Comparison of ENCODE assay signal across 9 cellular contexts in genomic region chr4:77734928-77735327, GRCh38.
DNase-seq lines count a peak whose midpoint lies in the region; ATAC-seq and TF ChIP-seq lines count a peak whose summit lies in the region.
"Had no signal": no experiment of that assay in that cellular context is flagged by ENCODE, and none has a peak within 500 bp of the region (broad histone marks: within the 10 kb centered on the region; RNA-seq: fewer than 3 reads in every experiment).

No MANE protein-coding gene starts in this region.

- H3K36me3 Mint-ChIP-seq in CD4-positive, alpha-beta T cell (ENCODE audit: low read depth): peaks cover 99% of the 10 kb centered on the region
- peaks cover 2% of the 10 kb centered on the region for H3K36me3 Mint-ChIP-seq in endodermal cell (ENCODE audit: low read depth)
- peaks cover 97% of the 10 kb centered on the region for H3K36me3 Mint-ChIP-seq in stimulated activated effector memory CD8-positive, alpha-beta T cell treated with anti-CD3 and anti-CD28 coated beads, Interleukin-12 subunit alpha, Interleukin-12 subunit beta, amount 100 ng/mL, for 72 hours

- H3K4me3 Mint-ChIP-seq in CD4-positive, alpha-beta T cell: peak overlapping the region; percentile 61
- H3K4me3 Mint-ChIP-seq in endodermal cell: no peak overlapping the region
- H3K4me3 Mint-ChIP-seq in stimulated activated effector memory CD8-positive, alpha-beta T cell treated with anti-CD3 and anti-CD28 coated beads, Interleukin-12 subunit alpha, Interleukin-12 subunit beta, amount 100 ng/mL, for 72 hours: peak overlapping the region; percentile 57

- no peaks in the 10 kb centered on the region for H3K9me3 ChIP-seq in CD4-positive, alpha-beta T cell (ENCODE audit: control insufficient read depth, low read length)
- H3K9me3 ChIP-seq in RWPE2 (ENCODE audit: severe bottlenecking) (no peaks in the 10 kb centered on the region), endodermal cell (ENCODE audit: control insufficient read depth, low read length) (no peaks in the 10 kb centered on the region), esophagus squamous epithelium (no peaks in the 10 kb centered on the region), gastrocnemius medialis (no peaks in the 10 kb centered on the region)

- H3K27me3 Mint-ChIP-seq in CD4-positive, alpha-beta T cell: no peaks in the 10 kb centered on the region
- no peaks in the 10 kb centered on the region for H3K27me3 Mint-ChIP-seq in endodermal cell (ENCODE audit: insufficient read depth)

- in situ Hi-C loops in gastrocnemius medialis (cut with MboI; ENCODE audit: low sequenced_read_pairs in 4 of 4): no loop called here

- DNase-seq in CD4-positive, alpha-beta T cell: peak in 1 of 10 experiments; percentile 4
- DNase-seq in GM19238 (ENCODE audit: insufficient read length, low spot score) (peak; percentile 17), RWPE2 (ENCODE audit: low spot score) (no peak), endodermal cell (peak; percentile 50), esophagus squamous epithelium (lab: John Stamatoyannopoulos, UW) (no peak), gastrocnemius medialis (no peak)
- no peak for DNase-seq in stimulated activated effector memory CD8-positive, alpha-beta T cell treated with anti-CD3 and anti-CD28 coated beads, Interleukin-12 subunit alpha, Interleukin-12 subunit beta, amount 100 ng/mL, for 72 hours (ENCODE audit: low spot score in 2 of 2)

- H3K4me1 Mint-ChIP-seq in CD4-positive, alpha-beta T cell (ENCODE audit: low read depth): peaks cover 82% of the 10 kb centered on the region
- peaks cover 3% of the 10 kb centered on the region for H3K4me1 Mint-ChIP-seq in endodermal cell
- H3K4me1 Mint-ChIP-seq in stimulated activated effector memory CD8-positive, alpha-beta T cell treated with anti-CD3 and anti-CD28 coated beads, Interleukin-12 subunit alpha, Interleukin-12 subunit beta, amount 100 ng/mL, for 72 hours: peaks cover 50% of the 10 kb centered on the region

- H3K36me3 ChIP-seq in RWPE2 (ENCODE audit: low read depth) (peaks cover 10% of the 10 kb centered on the region), endodermal cell (ENCODE audit: control insufficient read depth, insufficient read depth, low read length) (no peaks in the 10 kb centered on the region), esophagus squamous epithelium (peaks cover 0 to 59% (median 1%) of the 10 kb centered on the region in 3 donors), gastrocnemius medialis (peaks cover 0 to 19% of the 10 kb centered on the region in 2 donors)

- H3K9ac ChIP-seq in endodermal cell (ENCODE audit: extremely low read depth, low read length, poor library complexity, severe bottlenecking): no peak overlapping the region

- WGBS in endodermal cell (ENCODE audit: insufficient coverage in 1 of 2, insufficient read length in 1 of 2), 2 experiments: 82 to 83% methylated on average over 2 to 4 of the region's 4 CpGs
- 52 to 66% methylated on average over 4 of the region's 4 CpGs for WGBS in esophagus squamous epithelium, 2 donors

- CTCF ChIA-PET in CD4-positive, alpha-beta T cell (lab: Charles Lee): interaction anchor here (1.2 kb wide), 1 partner anchor 120 kb away, joined by 3 read pairs; no protein-coding TSS in a partner anchor

- intact Hi-C loops in CD4-positive, alpha-beta T cell (cut with DNase I, micrococcal nuclease): loop anchor here (5.0 kb wide), 4 partner anchors 37 to 127 kb away; partner anchors contain the start of gene MRPL1 (in 1 of the 2)
- intact Hi-C loops in esophagus squamous epithelium (cut with DNase I) (no loop called here), gastrocnemius medialis (cut with DNase I; ENCODE audit: low total_unique reads) (no loop called here)

- TF ChIP-seq POLR2A in esophagus squamous epithelium (IDR thresholded peaks at IDR 0.05) (no peak), gastrocnemius medialis (IDR thresholded peaks at IDR 0.05) (no peak)

- no peaks in the 10 kb centered on the region for H3K4me1 ChIP-seq in RWPE2 (ENCODE audit: insufficient read depth, poor library complexity, severe bottlenecking)
- no peaks in the 10 kb centered on the region for H3K4me1 ChIP-seq in endodermal cell (ENCODE audit: control insufficient read depth, insufficient read depth, low read length)
- no peaks in the 10 kb centered on the region for H3K4me1 ChIP-seq in esophagus squamous epithelium
- H3K4me1 ChIP-seq in gastrocnemius medialis: peaks cover 0 to 5% of the 10 kb centered on the region in 2 donors

- ATAC-seq in CD4-positive, alpha-beta T cell (ENCODE audit: poor library complexity): peak; percentile 71
- ATAC-seq in HG03095 (IDR thresholded peaks at IDR 0.05; ENCODE audit: unreplicated experiment) (peak; percentile 86), RWPE2 (ENCODE audit: low read depth) (peak; percentile 78), gastrocnemius medialis (no peak)
- peak; percentile 98 for ATAC-seq in stimulated activated effector memory CD8-positive, alpha-beta T cell treated with anti-CD3 and anti-CD28 coated beads, Interleukin-12 subunit alpha, Interleukin-12 subunit beta, amount 100 ng/mL, for 72 hours

- H3K4me3 ChIP-seq in RWPE2 (ENCODE audit: severe bottlenecking) (no peak overlapping the region), endodermal cell (ENCODE audit: low read length) (no peak overlapping the region), esophagus squamous epithelium (no peak overlapping the region), gastrocnemius medialis (no peak overlapping the region)
- H3K4me3 ChIP-seq: PC-9 had no signal

- no peaks in the 10 kb centered on the region for H3K27me3 ChIP-seq in CD4-positive, alpha-beta T cell (ENCODE audit: control insufficient read depth, insufficient read depth, low read length)
- H3K27me3 ChIP-seq in RWPE2 (ENCODE audit: insufficient read depth, poor library complexity, severe bottlenecking) (no peaks in the 10 kb centered on the region), endodermal cell (ENCODE audit: control insufficient read depth, insufficient read depth, low read length, poor library complexity, severe bottlenecking) (no peaks in the 10 kb centered on the region), esophagus squamous epithelium (no peaks in the 10 kb centered on the region), gastrocnemius medialis (no peaks in the 10 kb centered on the region)

- POLR2A ChIA-PET in CD4-positive, alpha-beta T cell (lab: Charles Lee): interaction anchor here (1.8 kb wide), 1 partner anchor 85 kb away, joined by 6 read pairs; no protein-coding TSS in a partner anchor

- no peak for TF ChIP-seq CTCF in CD4-positive, alpha-beta T cell (IDR thresholded peaks at IDR 0.05)
- TF ChIP-seq CTCF in RWPE2 (IDR thresholded peaks at IDR 0.05; ENCODE audit: poor library complexity, severe bottlenecking) (no peak), endodermal cell (conservative IDR thresholded peaks at IDR 0.05) (peak; percentile 34), esophagus squamous epithelium (IDR thresholded peaks at IDR 0.05) (no peak), gastrocnemius medialis (IDR thresholded peaks at IDR 0.05 in 4 of 5, conservative IDR thresholded peaks at IDR 0.05 in 1 of 5) (no peak)

- H3K27ac ChIP-seq in CD4-positive, alpha-beta T cell (ENCODE audit: low read depth, low read length): no peak overlapping the region
- no peak overlapping the region for H3K27ac ChIP-seq in RWPE2 (ENCODE audit: poor library complexity, severe bottlenecking)
- H3K27ac ChIP-seq in endodermal cell (ENCODE audit: low read depth, low read length): no peak overlapping the region
- no peak overlapping the region for H3K27ac ChIP-seq in esophagus squamous epithelium
- H3K27ac ChIP-seq in gastrocnemius medialis: no peak overlapping the region
- H3K27ac ChIP-seq: PC-9 had no signal

- H3K9me3 Mint-ChIP-seq in CD4-positive, alpha-beta T cell: no peaks in the 10 kb centered on the region
- no peaks in the 10 kb centered on the region for H3K9me3 Mint-ChIP-seq in endodermal cell
- no peaks in the 10 kb centered on the region for H3K9me3 Mint-ChIP-seq in stimulated activated effector memory CD8-positive, alpha-beta T cell treated with anti-CD3 and anti-CD28 coated beads, Interleukin-12 subunit alpha, Interleukin-12 subunit beta, amount 100 ng/mL, for 72 hours

- peak overlapping the region; percentile 78 for H3K27ac Mint-ChIP-seq in CD4-positive, alpha-beta T cell
- H3K27ac Mint-ChIP-seq in endodermal cell: no peak overlapping the region
- H3K27ac Mint-ChIP-seq in stimulated activated effector memory CD8-positive, alpha-beta T cell treated with anti-CD3 and anti-CD28 coated beads, Interleukin-12 subunit alpha, Interleukin-12 subunit beta, amount 100 ng/mL, for 72 hours: peak overlapping the region; percentile 81

Comparison
In these comparisons a context has a peak if more than half of its experiments do, and no peak if none do; other contexts are left out.
1. ATAC-seq: peak in CD4-positive, alpha-beta T cell (single experiment), HG03095 (single experiment), RWPE2 (single experiment) and stimulated activated effector memory CD8-positive, alpha-beta T cell treated with anti-CD3 and anti-CD28 coated beads, Interleukin-12 subunit alpha, Interleukin-12 subunit beta, amount 100 ng/mL, for 72 hours (single experiment); none in gastrocnemius medialis (0 of 2).
2. DNase-seq: peak in GM19238 (single experiment) and endodermal cell (single experiment); none in RWPE2 (single experiment), stimulated activated effector memory CD8-positive, alpha-beta T cell treated with anti-CD3 and anti-CD28 coated beads, Interleukin-12 subunit alpha, Interleukin-12 subunit beta, amount 100 ng/mL, for 72 hours (0 of 2), esophagus squamous epithelium (single experiment) and gastrocnemius medialis (0 of 2).
3. intact Hi-C loops: an anchor here in CD4-positive, alpha-beta T cell (5.0 kb wide); none called in esophagus squamous epithelium and gastrocnemius medialis.